1 cellular context compared by ENCODE assay signal in the genomic region with DNA sequence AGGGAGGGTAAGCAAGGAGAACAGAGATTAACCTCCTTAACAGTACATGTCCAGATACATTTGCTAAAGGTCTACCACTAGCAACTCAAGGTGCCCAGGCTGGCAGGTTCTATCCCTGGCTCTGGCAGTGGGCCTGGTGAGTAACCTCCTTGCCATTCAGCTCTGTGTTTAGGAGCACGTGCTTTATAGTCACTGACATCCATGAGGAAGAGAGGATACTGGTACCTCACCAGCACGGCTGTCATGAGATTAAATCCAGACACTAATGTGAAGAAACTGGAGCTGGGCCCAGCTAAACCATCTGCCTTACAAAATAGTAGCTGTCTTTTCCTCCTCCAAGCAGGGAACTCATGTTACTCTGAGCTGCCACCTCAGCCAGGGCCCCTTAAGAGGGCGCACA.
TF ChIP-seq lines count a peak whose summit lies in the region.

No MANE protein-coding gene starts in this region.

TF ChIP-seq in SK-N-SH, 30 proteins besides CTCF, POLR2A, EP300 and RAD21 (continued from another document):
- TF ChIP-seq POLR2AphosphoS5 (IDR thresholded peaks at IDR 0.05; ENCODE audit: low read depth, low read length): peak; percentile 50; the same call in 1 of the 2 replicates
- no peak for TF ChIP-seq EZH2phosphoT487 (IDR thresholded peaks at IDR 0.05; ENCODE audit: borderline replicate concordance, low read depth)
- peak; percentile 97 for TF ChIP-seq TCF12 (IDR thresholded peaks at IDR 0.05)
- peak; percentile 70 for TF ChIP-seq USF1 (IDR thresholded peaks at IDR 0.05; ENCODE audit: borderline replicate concordance, low read depth)
- TF ChIP-seq NFIC (IDR thresholded peaks at IDR 0.05; ENCODE audit: borderline replicate concordance): peak; percentile 91
- TF ChIP-seq FOXM1 (IDR thresholded peaks at IDR 0.05; ENCODE audit: low read depth): no peak
- TF ChIP-seq TAF1 (IDR thresholded peaks at IDR 0.05; ENCODE audit: borderline replicate concordance, low read depth, low read length): no peak
- TF ChIP-seq, protein P1, sequence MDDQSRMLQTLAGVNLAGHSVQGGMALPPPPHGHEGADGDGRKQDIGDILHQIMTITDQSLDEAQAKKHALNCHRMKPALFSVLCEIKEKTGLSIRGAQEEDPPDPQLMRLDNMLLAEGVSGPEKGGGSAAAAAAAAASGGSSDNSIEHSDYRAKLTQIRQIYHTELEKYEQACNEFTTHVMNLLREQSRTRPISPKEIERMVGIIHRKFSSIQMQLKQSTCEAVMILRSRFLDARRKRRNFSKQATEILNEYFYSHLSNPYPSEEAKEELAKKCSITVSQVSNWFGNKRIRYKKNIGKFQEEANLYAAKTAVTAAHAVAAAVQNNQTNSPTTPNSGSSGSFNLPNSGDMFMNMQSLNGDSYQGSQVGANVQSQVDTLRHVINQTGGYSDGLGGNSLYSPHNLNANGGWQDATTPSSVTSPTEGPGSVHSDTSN (IDR thresholded peaks at IDR 0.05): peak; percentile 92
- TF ChIP-seq, protein P2, sequence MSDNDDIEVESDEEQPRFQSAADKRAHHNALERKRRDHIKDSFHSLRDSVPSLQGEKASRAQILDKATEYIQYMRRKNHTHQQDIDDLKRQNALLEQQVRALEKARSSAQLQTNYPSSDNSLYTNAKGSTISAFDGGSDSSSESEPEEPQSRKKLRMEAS (IDR thresholded peaks at IDR 0.05; ENCODE audit: low read depth): peak; percentile 97
- TF ChIP-seq GABPA (IDR thresholded peaks at IDR 0.05; ENCODE audit: low read depth): no peak
- TF ChIP-seq RFX5 (IDR thresholded peaks at IDR 0.05; ENCODE audit: low read length): no peak
- peak; percentile 72; the same call in 1 of the 2 replicates for TF ChIP-seq FOSL2 (IDR thresholded peaks at IDR 0.05; ENCODE audit: borderline replicate concordance, low read depth)
- TF ChIP-seq JUND (IDR thresholded peaks at IDR 0.05): peak; percentile 79
- TF ChIP-seq RXRA (IDR thresholded peaks at IDR 0.05; ENCODE audit: borderline replicate concordance, low read depth): no peak; the same call in 1 of the 2 replicates
